ENCODE assay signal across 12 cellular contexts in genomic region chr11:68469642-68470041, GRCh38. TPM values are rescaled to one million over a fixed set of nuclear protein-coding genes. Genes with fewer than 3 reads are reported as not detected.
A peak's percentile ranks its signal among the peaks of the same experiment; 100 is the strongest.
DNase-seq lines count a peak whose midpoint lies in the region; ATAC-seq and TF ChIP-seq lines count a peak whose summit lies in the region.
"Had no signal": no experiment of that assay in that cellular context is flagged by ENCODE, and none has a peak within 500 bp of the region (broad histone marks: within the 10 kb centered on the region; RNA-seq: fewer than 3 reads in every experiment).

No MANE protein-coding gene starts in this region.

- peaks cover 77% of the 10 kb centered on the region for H3K4me1 Mint-ChIP-seq in T-helper 2 cell treated with Interferon-gamma antibody and Interleukin-4, amounts not matched to agents 5 μg/mL and 100 μg/mL, for 36 hours (ENCODE audit: low read depth)
- H3K4me1 Mint-ChIP-seq in brain (peaks cover 71% of the 10 kb centered on the region), progenitor cell of endocrine pancreas (ENCODE audit: low read depth) (peaks cover 38% of the 10 kb centered on the region)

- H3K27me3 Mint-ChIP-seq in T-helper 2 cell treated with Interferon-gamma antibody and Interleukin-4, amounts not matched to agents 5 μg/mL and 100 μg/mL, for 36 hours (ENCODE audit: low read depth), result no peaks in the 10 kb centered on the region
- peaks cover 3% of the 10 kb centered on the region for H3K27me3 Mint-ChIP-seq in brain
- H3K27me3 Mint-ChIP-seq in progenitor cell of endocrine pancreas, result no peaks in the 10 kb centered on the region

- DNase-seq in T-helper 2 cell treated with Interferon-gamma antibody and Interleukin-4, amounts not matched to agents 5 μg/mL and 100 μg/mL, for 36 hours (ENCODE audit: low spot score), result no peak
- no peak for DNase-seq in T-helper 2 cell
- DNase-seq in KBM-7, result peak; percentile 20
- DNase-seq in progenitor cell of endocrine pancreas (ENCODE audit: low spot score, unreplicated experiment), result no peak
- no peak for DNase-seq in NOMO-1 (lab: John Stamatoyannopoulos, UW; ENCODE audit: unreplicated experiment in 2 of 2)
- DNase-seq in medulla oblongata (ENCODE audit: extremely low spot score), result no peak
- DNase-seq: activated gamma-delta T cell; central memory CD4-positive, alpha-beta T cell; MM.1S; NCI-H2171 had no signal

- TF ChIP-seq CTCF in brain (conservative IDR thresholded peaks at IDR 0.05) (no peak), progenitor cell of endocrine pancreas (IDR thresholded peaks at IDR 0.05; ENCODE audit: unreplicated experiment) (no peak)

- H3K36me3 Mint-ChIP-seq in T-helper 2 cell treated with Interferon-gamma antibody and Interleukin-4, amounts not matched to agents 5 μg/mL and 100 μg/mL, for 36 hours (ENCODE audit: low read depth), result peaks cover 45% of the 10 kb centered on the region
- peaks cover 92% of the 10 kb centered on the region for H3K36me3 Mint-ChIP-seq in brain
- H3K36me3 Mint-ChIP-seq in progenitor cell of endocrine pancreas (ENCODE audit: insufficient read depth), result peaks cover 37% of the 10 kb centered on the region

- H3K9me3 Mint-ChIP-seq in T-helper 2 cell treated with Interferon-gamma antibody and Interleukin-4, amounts not matched to agents 5 μg/mL and 100 μg/mL, for 36 hours, result no peaks in the 10 kb centered on the region
- peaks cover 13 to 41% (median 33%) of the 10 kb centered on the region in 5 experiments for H3K9me3 Mint-ChIP-seq in brain
- H3K9me3 Mint-ChIP-seq in progenitor cell of endocrine pancreas (ENCODE audit: low read depth), result peaks cover 17% of the 10 kb centered on the region

- peak overlapping the region; percentile 63 for H3K27ac Mint-ChIP-seq in T-helper 2 cell treated with Interferon-gamma antibody and Interleukin-4, amounts not matched to agents 5 μg/mL and 100 μg/mL, for 36 hours
- H3K27ac Mint-ChIP-seq in brain, result peak overlapping the region in 4 of 5 experiments; percentile 3 to 75 (median 30)
- peak overlapping the region; percentile 26 for H3K27ac Mint-ChIP-seq in progenitor cell of endocrine pancreas

- H3K4me3 Mint-ChIP-seq in T-helper 2 cell treated with Interferon-gamma antibody and Interleukin-4, amounts not matched to agents 5 μg/mL and 100 μg/mL, for 36 hours, result peak overlapping the region; percentile 77
- H3K4me3 Mint-ChIP-seq in brain (peak overlapping the region in 3 of 5 experiments; percentile 4 to 68 (median 9)), progenitor cell of endocrine pancreas (ENCODE audit: low read depth) (no peak overlapping the region)

- ATAC-seq in HG02840 (IDR thresholded peaks at IDR 0.05; ENCODE audit: low FRiP score, unreplicated experiment), result no peak

- in situ Hi-C loops in KBM-7 (cut with MboI; ENCODE audit: low pct_unique_long_range_greater_than_20kb, low sequenced_read_pairs), result no loop called here

RNA-seq across cellular contexts. Expression of gene PPP6R3, which starts 9.1 kb away (rescaled TPM):
- polyA plus RNA-seq in brain (ENCODE audit: insufficient read depth, low read depth, low replicate concordance), result 18.3 TPM
- 123 and 124 TPM in 2 replicates for total RNA-seq in progenitor cell of endocrine pancreas
